ENCODE assay signal across 8 cellular contexts in genomic region chr22:23913661-23914353, GRCh38.
DNase-seq lines count a peak whose midpoint lies in the region; ATAC-seq, FAIRE-seq and TF ChIP-seq lines count a peak whose summit lies in the region.

No MANE protein-coding gene starts in this region.

- no peaks in the 10 kb centered on the region for H3K27me3 ChIP-seq in OCI-LY1 (ENCODE audit: insufficient read depth, low read length)

- H3K9ac ChIP-seq in OCI-LY1 (ENCODE audit: low read length): peak overlapping the region; percentile 98

- peak; percentile 21 for FAIRE-seq in D721Med (lab: Jason Lieb, UNC)

- H3K4me3 ChIP-seq in OCI-LY1 (ENCODE audit: low read depth, low read length, poor library complexity, severe bottlenecking): peak overlapping the region; percentile 81

- H3K79me2 ChIP-seq in OCI-LY1 (ENCODE audit: insufficient read depth, low read length): no peaks in the 10 kb centered on the region

- H3K4me2 ChIP-seq in OCI-LY1 (ENCODE audit: low read length): peak overlapping the region; percentile 94

- H2AFZ ChIP-seq in OCI-LY1 (ENCODE audit: low read length): no peak overlapping the region

- H3K9me2 ChIP-seq in OCI-LY1 (ENCODE audit: low read depth, low read length): no peaks in the 10 kb centered on the region

- H3K36me3 ChIP-seq in OCI-LY1 (ENCODE audit: insufficient read depth, low read length): peaks cover 12% of the 10 kb centered on the region

- H3K9me3 ChIP-seq in OCI-LY1 (ENCODE audit: low read length): no peaks in the 10 kb centered on the region

- peaks cover 5% of the 10 kb centered on the region; the same call in 1 of the 2 replicates for H3F3A ChIP-seq in OCI-LY1 (ENCODE audit: insufficient read depth, low read length)

- peak; percentile 88 for ATAC-seq in GM21526 (IDR thresholded peaks at IDR 0.05; ENCODE audit: low FRiP score, unreplicated experiment)

- TF ChIP-seq CTCF in D721Med (IDR thresholded peaks at IDR 0.05; ENCODE audit: insufficient read depth, missing control alignments): no peak
- no peak for TF ChIP-seq CTCF in OCI-LY1 (IDR thresholded peaks at IDR 0.05; ENCODE audit: low read length)

- H3K4me1 ChIP-seq in OCI-LY1 (ENCODE audit: insufficient read depth, low read length, severe bottlenecking): peaks cover 35% of the 10 kb centered on the region

- H4K20me1 ChIP-seq in OCI-LY1 (ENCODE audit: insufficient read depth, low read length): no peaks in the 10 kb centered on the region

- DNase-seq in D721Med (ENCODE audit: insufficient read length, low spot score) (peak; percentile 97), HuH-7 (ENCODE audit: low spot score) (peak; percentile 78), activated T-cell treated with anti-CD3 and anti-CD28 coated beads for 24 hours (ENCODE audit: low read depth) (peak; percentile 99), epidermal melanocyte (ENCODE audit: insufficient read length, low spot score) (peak; percentile 99), midbrain (lab: John Stamatoyannopoulos, UW) (peak; percentile 100)
- DNase-seq in stimulated activated CD8-positive, alpha-beta memory T cell treated with anti-CD3 and anti-CD28 coated beads, Interleukin-15, amount 100 ng/mL, for 48 hours (ENCODE audit: low read depth in 2 of 2): peak; percentile 100

- H3K27ac ChIP-seq in OCI-LY1 (ENCODE audit: low read depth, low read length, poor library complexity, severe bottlenecking): peak overlapping the region; percentile 86

Comparison
In these comparisons a context has a peak if more than half of its experiments do, and no peak if none do; other contexts are left out.
1. Peak in every context shown above with its lines: DNase-seq, ATAC-seq, H3K4me3 ChIP-seq and H3K27ac ChIP-seq.